Comparison of ENCODE assay signal across 20 cellular contexts in genomic region chr2:21740529-21740928, GRCh38.
DNase-seq lines count a peak whose midpoint lies in the region; ATAC-seq and TF ChIP-seq lines count a peak whose summit lies in the region.
"Had no signal": no experiment of that assay in that cellular context is flagged by ENCODE, and none has a peak within 500 bp of the region (broad histone marks: within the 10 kb centered on the region; RNA-seq: fewer than 3 reads in every experiment).

No MANE protein-coding gene starts in this region.

- H3K79me2 ChIP-seq in SK-N-SH (ENCODE audit: insufficient read depth): no peaks in the 10 kb centered on the region

- no peak overlapping the region for H3K9ac ChIP-seq in SK-N-SH
- no peak overlapping the region for H3K9ac ChIP-seq in adipocyte (ENCODE audit: low read length)
- H3K9ac ChIP-seq: KMS-11 had no signal

- no peaks in the 10 kb centered on the region for H4K20me1 ChIP-seq in SK-N-SH (ENCODE audit: insufficient read depth)

- no peaks in the 10 kb centered on the region for H3F3A ChIP-seq in SK-N-SH (replicated peaks; ENCODE audit: insufficient read depth)

- H3K36me3 Mint-ChIP-seq in activated CD4-positive, alpha-beta T cell treated with anti-CD3 and anti-CD28 coated beads, Interleukin-2, amount 10 ng/mL, durations not matched to agents 7 days and 5 days (ENCODE audit: low read depth): no peaks in the 10 kb centered on the region

- no peaks in the 10 kb centered on the region for H3K27me3 Mint-ChIP-seq in activated CD4-positive, alpha-beta T cell treated with anti-CD3 and anti-CD28 coated beads, Interleukin-2, amount 10 ng/mL, durations not matched to agents 7 days and 5 days

- CTCF ChIA-PET in SK-N-SH (lab: Yijun Ruan, JAX): interaction anchor here (1.1 to 1.5 kb wide), 3 partner anchors 11 to 423 kb away, joined by 3 to 5 read pairs (median 5); no protein-coding TSS in a partner anchor
- CTCF ChIA-PET in activated CD4-positive, alpha-beta T cell treated with anti-CD3 and anti-CD28 coated beads, Interleukin-2, amount 10 ng/mL, durations not matched to agents 7 days and 5 days (lab: Charles Lee): no interaction called here

- H3K36me3 ChIP-seq in SK-N-SH (replicated peaks in 1 of 2; ENCODE audit: control insufficient read depth in 1 of 2, insufficient read depth in 2 of 2, low read length in 1 of 2): no peaks in the 10 kb centered on the region
- no peaks in the 10 kb centered on the region for H3K36me3 ChIP-seq in adipocyte (ENCODE audit: control insufficient read depth, insufficient read depth, low read length, severe bottlenecking)

- H3K4me1 ChIP-seq in SK-N-SH (ENCODE audit: control insufficient read depth in 1 of 2, insufficient read depth in 2 of 2, low read depth in 1 of 2, low read length in 1 of 2): no peaks in the 10 kb centered on the region
- peaks cover 7% of the 10 kb centered on the region for H3K4me1 ChIP-seq in adipocyte (ENCODE audit: control insufficient read depth, insufficient read depth, low read length)

- peaks cover 5% of the 10 kb centered on the region for H3K9me3 Mint-ChIP-seq in activated CD4-positive, alpha-beta T cell treated with anti-CD3 and anti-CD28 coated beads, Interleukin-2, amount 10 ng/mL, durations not matched to agents 7 days and 5 days

- H3K4me3 ChIP-seq in SK-N-SH (ENCODE audit: low read depth in 2 of 2, low read length in 1 of 2) (no peak overlapping the region), adipocyte (ENCODE audit: low read length) (no peak overlapping the region)
- H3K4me3 ChIP-seq: GM23338 had no signal

- H3K9me3 ChIP-seq in SK-N-SH: peaks cover 8% of the 10 kb centered on the region; the same call in 1 of the 2 replicates
- no peaks in the 10 kb centered on the region for H3K9me3 ChIP-seq in adipocyte (ENCODE audit: control insufficient read depth, low read length)

- no peak overlapping the region for H3K4me2 ChIP-seq in SK-N-SH
- H3K4me2 ChIP-seq: GM23338, KMS-11 had no signal

- no peak for TF ChIP-seq RAD21 in SK-N-SH (IDR thresholded peaks at IDR 0.05; ENCODE audit: low read length)

- WGBS in SK-N-SH (ENCODE audit: low lambda C conversion rate): 0% methylated on average over 1 of the region's 1 CpG

- no peaks in the 10 kb centered on the region for H3K4me1 Mint-ChIP-seq in activated CD4-positive, alpha-beta T cell treated with anti-CD3 and anti-CD28 coated beads, Interleukin-2, amount 10 ng/mL, durations not matched to agents 7 days and 5 days
- H3K4me1 Mint-ChIP-seq: GM23338 had no signal

- TF ChIP-seq CTCF in SK-N-SH (IDR thresholded peaks at IDR 0.05): no peak

- no peak overlapping the region for H3K27ac ChIP-seq in SK-N-SH (ENCODE audit: low read depth in 2 of 2, low read length in 1 of 2)
- H3K27ac ChIP-seq: KMS-11 had no signal

- H3K27ac Mint-ChIP-seq in activated CD4-positive, alpha-beta T cell treated with anti-CD3 and anti-CD28 coated beads, Interleukin-2, amount 10 ng/mL, durations not matched to agents 7 days and 5 days: no peak overlapping the region

- no peaks in the 10 kb centered on the region for H3K9me2 ChIP-seq in SK-N-SH

- no peak overlapping the region for H2AFZ ChIP-seq in SK-N-SH (ENCODE audit: low read depth)
- H2AFZ ChIP-seq: GM23338 had no signal

- no peak for DNase-seq in SK-N-SH
- DNase-seq in adipocyte (ENCODE audit: low read depth): peak; percentile 27
- peak; percentile 49 for DNase-seq in fibroblast of the conjunctiva (ENCODE audit: low read depth)
- no peak for DNase-seq in effector CD8-positive, alpha-beta T cell (lab: John Stamatoyannopoulos, UW)
- no peak for DNase-seq in SIG-M5 (lab: John Stamatoyannopoulos, UW)
- DNase-seq in retina: no peak
- no peak for DNase-seq in activated CD4-positive, alpha-beta T cell treated with anti-CD3 and anti-CD28 coated beads, Interleukin-2, amount 10 ng/mL, durations not matched to agents 7 days and 5 days
- DNase-seq: 8988T, C1 segment of cervical spinal cord, NCI-H1048, NCI-H1436 treated with DMSO at 0.1 percent for 48 hours, NCI-H2029 treated with DMSO at 0.1 percent for 48 hours, NCI-H2171 treated with DMSO at 0.1 percent for 48 hours, NCI-H510A, NCI-H774, Right ventricle myocardium superior had no signal

- no peak; a peak in 1 of 4 replicates for TF ChIP-seq EP300 in SK-N-SH (IDR thresholded peaks at IDR 0.05; ENCODE audit: borderline replicate concordance in 1 of 2, low read depth in 1 of 2, low read length in 1 of 2)

- POLR2A ChIA-PET in SK-N-SH (lab: Yijun Ruan, JAX): no interaction called here
- POLR2A ChIA-PET in activated CD4-positive, alpha-beta T cell treated with anti-CD3 and anti-CD28 coated beads, Interleukin-2, amount 10 ng/mL, durations not matched to agents 7 days and 5 days (lab: Charles Lee): no interaction called here

- ATAC-seq in SK-N-SH treated with all-trans-retinoic acid at 6 μM for 48 hours: no peak
- ATAC-seq: GM23338, Panc1 had no signal

- no peak overlapping the region for H3K4me3 Mint-ChIP-seq in activated CD4-positive, alpha-beta T cell treated with anti-CD3 and anti-CD28 coated beads, Interleukin-2, amount 10 ng/mL, durations not matched to agents 7 days and 5 days
- H3K4me3 Mint-ChIP-seq: GM23338 had no signal

- H3K27me3 ChIP-seq in SK-N-SH (ENCODE audit: insufficient read depth) (no peaks in the 10 kb centered on the region), adipocyte (replicated peaks; ENCODE audit: control insufficient read depth, insufficient read depth, low read length) (no peaks in the 10 kb centered on the region)

TF ChIP-seq in SK-N-SH treated with all-trans-retinoic acid at 6 μM for 48 hours, 23 proteins besides CTCF, POLR2A, EP300 and RAD21 (continues in another document):
- TF ChIP-seq GLIS3 (CRISPR knock-in tag; IDR thresholded peaks at IDR 0.05): no peak
- TF ChIP-seq ZNF565 (CRISPR knock-in tag; conservative IDR thresholded peaks at IDR 0.05; ENCODE audit: low read depth): no peak
- no peak for TF ChIP-seq TOX (CRISPR knock-in tag; IDR thresholded peaks at IDR 0.05; ENCODE audit: borderline replicate concordance)
- TF ChIP-seq CREB5 (CRISPR knock-in tag; IDR thresholded peaks at IDR 0.05; ENCODE audit: low read depth): no peak
- TF ChIP-seq BACH2 (CRISPR knock-in tag; IDR thresholded peaks at IDR 0.05; ENCODE audit: borderline replicate concordance): no peak; the same call in 1 of the 2 replicates
- TF ChIP-seq ZFP3 (CRISPR knock-in tag; IDR thresholded peaks at IDR 0.05): no peak

TF ChIP-seq in SK-N-SH, 30 proteins besides CTCF, POLR2A, EP300 and RAD21 (continues in another document):
- no peak for TF ChIP-seq PBX3 (IDR thresholded peaks at IDR 0.05)
- no peak for TF ChIP-seq SMC3 (IDR thresholded peaks at IDR 0.05; ENCODE audit: low read depth, low read length)
- no peak for TF ChIP-seq YY1 (IDR thresholded peaks at IDR 0.05; ENCODE audit: low read depth)
- TF ChIP-seq FOSL2 (IDR thresholded peaks at IDR 0.05; ENCODE audit: borderline replicate concordance, low read depth): no peak
- TF ChIP-seq CHD2 (IDR thresholded peaks at IDR 0.05; ENCODE audit: low read length, partially characterized antibody): no peak
- TF ChIP-seq POLR2AphosphoS5 (IDR thresholded peaks at IDR 0.05; ENCODE audit: low read depth, low read length): no peak
- TF ChIP-seq ELF1 (IDR thresholded peaks at IDR 0.05): no peak
- TF ChIP-seq TCF12 (IDR thresholded peaks at IDR 0.05): no peak
- no peak for TF ChIP-seq NFIC (IDR thresholded peaks at IDR 0.05; ENCODE audit: borderline replicate concordance)
- no peak for TF ChIP-seq TEAD4 (IDR thresholded peaks at IDR 0.05; ENCODE audit: borderline replicate concordance, insufficient read depth)
- no peak for TF ChIP-seq MAX (IDR thresholded peaks at IDR 0.05; ENCODE audit: low read depth)
- no peak for TF ChIP-seq USF2 (IDR thresholded peaks at IDR 0.05; ENCODE audit: borderline replicate concordance, low read depth, low read length)
- no peak for TF ChIP-seq TAF1 (IDR thresholded peaks at IDR 0.05; ENCODE audit: borderline replicate concordance, low read depth, low read length)
- TF ChIP-seq EZH2phosphoT487 (IDR thresholded peaks at IDR 0.05; ENCODE audit: borderline replicate concordance, low read depth): no peak
- TF ChIP-seq RCOR1 (IDR thresholded peaks at IDR 0.05; ENCODE audit: low read length): no peak

Comparison
In these comparisons a context has a peak if more than half of its experiments do, and no peak if none do; other contexts are left out.
1. DNase-seq: peak in adipocyte (single experiment) and fibroblast of the conjunctiva (single experiment); none in SK-N-SH (single experiment), effector CD8-positive, alpha-beta T cell (single experiment), SIG-M5 (single experiment), retina (single experiment) and activated CD4-positive, alpha-beta T cell treated with anti-CD3 and anti-CD28 coated beads, Interleukin-2, amount 10 ng/mL, durations not matched to agents 7 days and 5 days (single experiment).